8 cellular contexts compared by ENCODE assay signal in the genomic region with DNA sequence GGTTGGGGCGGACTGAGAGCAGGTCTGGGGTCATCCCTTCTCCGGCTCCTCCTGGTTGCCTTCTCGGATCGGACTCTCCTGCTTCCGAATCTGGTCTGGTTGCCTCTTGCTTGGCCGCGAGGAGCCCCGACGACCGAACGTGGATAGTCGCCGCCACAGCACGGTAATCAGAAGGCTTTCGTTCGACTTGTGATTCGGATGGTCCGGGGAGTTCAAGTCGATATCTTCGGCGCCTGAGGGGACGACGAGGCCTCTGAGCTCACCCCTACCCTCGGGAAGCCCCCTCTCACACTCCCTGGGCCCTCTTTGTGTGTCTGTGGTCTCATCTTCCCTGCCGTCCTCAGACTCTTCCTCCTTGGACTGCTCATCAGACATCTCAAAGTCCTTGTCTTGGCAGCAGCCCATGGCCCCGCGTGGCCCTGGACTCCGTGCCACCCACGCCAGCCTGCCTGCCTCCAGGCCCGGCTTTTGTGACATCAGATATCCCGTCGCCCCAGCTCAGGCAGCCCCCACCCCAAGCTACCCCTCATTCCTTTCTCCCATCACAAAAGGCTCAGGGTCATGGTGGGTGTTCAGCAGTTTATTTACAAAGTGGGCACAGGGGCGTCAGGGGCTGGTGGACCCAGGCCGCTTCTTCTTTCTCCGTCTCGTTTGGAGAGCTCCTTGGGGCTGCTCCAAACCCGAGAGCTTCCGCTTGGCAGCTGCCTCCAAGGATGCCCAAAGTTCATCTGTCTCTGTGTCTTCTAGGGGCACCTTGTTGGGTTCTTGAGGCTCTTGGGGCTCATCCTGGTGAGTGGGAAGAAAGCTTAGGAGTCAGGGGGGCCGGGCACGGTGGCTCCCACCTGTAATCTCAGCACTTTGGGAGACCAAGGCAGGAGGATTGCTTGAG. TPM values are rescaled to one million over a fixed set of nuclear protein-coding genes. Genes with fewer than 3 reads are reported as not detected.
DNase-seq lines count a peak whose midpoint lies in the region; TF ChIP-seq lines count a peak whose summit lies in the region.

A gene (minus strand): TSS at position 496 of the 889 bp plus-strand sequence.

- H3K4me3 Mint-ChIP-seq in nephron = peak within 1 kb of the TSS; percentile 91 to 93 (median 91)

- H3K36me3 Mint-ChIP-seq in nephron (ENCODE audit: low read depth) = peaks cover 31% of the 10 kb centered on the region

- peaks cover 0 to 58% of the 10 kb centered on the region in 2 experiments; a peak in 2 of 3 replicates for H3K36me3 ChIP-seq in HEK293 (ENCODE audit: control insufficient read depth in 2 of 2, insufficient read depth in 1 of 2, low read length in 2 of 2)

- peak within 1 kb of the TSS; percentile 88 for H3K27ac ChIP-seq in HEK293 (ENCODE audit: extremely low read depth, low read depth, low read length)
- H3K27ac ChIP-seq in RWPE1 = peak within 1 kb of the TSS; percentile 86
- H3K27ac ChIP-seq in epithelial cell of prostate = peak within 1 kb of the TSS; percentile 83

- TF ChIP-seq CTCF in HEK293 (tag by site-specific recombination; IDR thresholded peaks at IDR 0.05) = no peak
- no peak for TF ChIP-seq CTCF in RWPE1 (conservative IDR thresholded peaks at IDR 0.05; ENCODE audit: low read depth)
- TF ChIP-seq CTCF in nephron (IDR thresholded peaks at IDR 0.05; ENCODE audit: unreplicated experiment in 3 of 3) = no peak

- peak within 1 kb of the TSS; percentile 87 for H3K4me3 ChIP-seq in HEK293 (ENCODE audit: low read depth, low read length)

- POLR2A ChIA-PET in HEK293 (lab: Yijun Ruan, JAX) = interaction anchor here (0.5 to 5.1 kb wide), 35 partner anchors 8 to 265 kb away, joined by 3 to 93 read pairs (median 6); a partner anchor contains a TSS
- POLR2A ChIA-PET in RWPE1 (lab: Yijun Ruan, JAX; ENCODE audit: low non-redundant PET) = interaction anchor here (0.6 to 0.7 kb wide), 3 partner anchors 23 to 158 kb away, joined by 3 to 8 read pairs (median 3); no protein-coding TSS in a partner anchor

- H3K27ac Mint-ChIP-seq in nephron = peak within 1 kb of the TSS; percentile 96 to 98 (median 98)

- H3K9me3 ChIP-seq in HEK293 (ENCODE audit: control insufficient read depth, insufficient read depth, low read depth, low read length) = no peaks in the 10 kb centered on the region

- H3K9me3 Mint-ChIP-seq in nephron = no peaks in the 10 kb centered on the region

- CTCF ChIA-PET in HEK293 (lab: Yijun Ruan, JAX) = interaction anchor here (0.5 to 1.5 kb wide), 5 partner anchors 17 to 109 kb away, joined by 3 to 13 read pairs (median 4); a partner anchor contains a TSS
- CTCF ChIA-PET in RWPE1 (lab: Yijun Ruan, JAX) = interaction anchor here (1.9 kb wide), 1 partner anchor 45 kb away, joined by 8 read pairs; a partner anchor contains a TSS

- H3K4me1 Mint-ChIP-seq in nephron = peaks cover 19% of the 10 kb centered on the region

- peak; percentile 27 for DNase-seq in GM04504 (ENCODE audit: low read depth)
- DNase-seq in RWPE1 (ENCODE audit: low spot score) = no peak
- no peak for DNase-seq in epithelial cell of prostate (ENCODE audit: low read depth, low spot score)
- DNase-seq in A172 (ENCODE audit: low spot score) = no peak
- no peak for DNase-seq in HK-2 (ENCODE audit: unreplicated experiment)
- DNase-seq in retina = no peak

- no peaks in the 10 kb centered on the region for H3K27me3 Mint-ChIP-seq in nephron (ENCODE audit: low read depth)

- peaks cover 2% of the 10 kb centered on the region; the same call in 1 of the 2 replicates for H3K4me1 ChIP-seq in HEK293 (ENCODE audit: control insufficient read depth, insufficient read depth, low read length)

TF ChIP-seq in HEK293, 187 proteins besides CTCF, POLR2A, EP300 and RAD21 (continues in another document):
- TF ChIP-seq, protein P1, sequence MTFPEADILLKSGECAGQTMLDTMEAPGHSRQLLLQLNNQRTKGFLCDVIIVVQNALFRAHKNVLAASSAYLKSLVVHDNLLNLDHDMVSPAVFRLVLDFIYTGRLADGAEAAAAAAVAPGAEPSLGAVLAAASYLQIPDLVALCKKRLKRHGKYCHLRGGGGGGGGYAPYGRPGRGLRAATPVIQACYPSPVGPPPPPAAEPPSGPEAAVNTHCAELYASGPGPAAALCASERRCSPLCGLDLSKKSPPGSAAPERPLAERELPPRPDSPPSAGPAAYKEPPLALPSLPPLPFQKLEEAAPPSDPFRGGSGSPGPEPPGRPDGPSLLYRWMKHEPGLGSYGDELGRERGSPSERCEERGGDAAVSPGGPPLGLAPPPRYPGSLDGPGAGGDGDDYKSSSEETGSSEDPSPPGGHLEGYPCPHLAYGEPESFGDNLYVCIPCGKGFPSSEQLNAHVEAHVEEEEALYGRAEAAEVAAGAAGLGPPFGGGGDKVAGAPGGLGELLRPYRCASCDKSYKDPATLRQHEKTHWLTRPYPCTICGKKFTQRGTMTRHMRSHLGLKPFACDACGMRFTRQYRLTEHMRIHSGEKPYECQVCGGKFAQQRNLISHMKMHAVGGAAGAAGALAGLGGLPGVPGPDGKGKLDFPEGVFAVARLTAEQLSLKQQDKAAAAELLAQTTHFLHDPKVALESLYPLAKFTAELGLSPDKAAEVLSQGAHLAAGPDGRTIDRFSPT (tag by site-specific recombination; IDR thresholded peaks at IDR 0.05) = peak; percentile 46; the same call in 1 of the 2 replicates
- TF ChIP-seq ZNF600 (tag by site-specific recombination; IDR thresholded peaks at IDR 0.05) = no peak
- TF ChIP-seq ZNF394 (tag by site-specific recombination; IDR thresholded peaks at IDR 0.05; ENCODE audit: borderline replicate concordance) = no peak
- TF ChIP-seq, protein P2, sequence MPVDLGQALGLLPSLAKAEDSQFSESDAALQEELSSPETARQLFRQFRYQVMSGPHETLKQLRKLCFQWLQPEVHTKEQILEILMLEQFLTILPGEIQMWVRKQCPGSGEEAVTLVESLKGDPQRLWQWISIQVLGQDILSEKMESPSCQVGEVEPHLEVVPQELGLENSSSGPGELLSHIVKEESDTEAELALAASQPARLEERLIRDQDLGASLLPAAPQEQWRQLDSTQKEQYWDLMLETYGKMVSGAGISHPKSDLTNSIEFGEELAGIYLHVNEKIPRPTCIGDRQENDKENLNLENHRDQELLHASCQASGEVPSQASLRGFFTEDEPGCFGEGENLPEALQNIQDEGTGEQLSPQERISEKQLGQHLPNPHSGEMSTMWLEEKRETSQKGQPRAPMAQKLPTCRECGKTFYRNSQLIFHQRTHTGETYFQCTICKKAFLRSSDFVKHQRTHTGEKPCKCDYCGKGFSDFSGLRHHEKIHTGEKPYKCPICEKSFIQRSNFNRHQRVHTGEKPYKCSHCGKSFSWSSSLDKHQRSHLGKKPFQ (tag by site-specific recombination; IDR thresholded peaks at IDR 0.05) = no peak
- no peak for TF ChIP-seq ZNF521 (tag by site-specific recombination; IDR thresholded peaks at IDR 0.05)
- no peak for TF ChIP-seq ZEB2 (tag by site-specific recombination; IDR thresholded peaks at IDR 0.05)
- peak; percentile 97 for TF ChIP-seq ZBTB17 (tag by site-specific recombination; IDR thresholded peaks at IDR 0.05)
- TF ChIP-seq ZNF132 (tag by site-specific recombination; IDR thresholded peaks at IDR 0.05; ENCODE audit: borderline replicate concordance) = no peak
- TF ChIP-seq ZBTB48 (tag by site-specific recombination; IDR thresholded peaks at IDR 0.05) = no peak; the same call in 1 of the 2 replicates
- TF ChIP-seq, protein P3, sequence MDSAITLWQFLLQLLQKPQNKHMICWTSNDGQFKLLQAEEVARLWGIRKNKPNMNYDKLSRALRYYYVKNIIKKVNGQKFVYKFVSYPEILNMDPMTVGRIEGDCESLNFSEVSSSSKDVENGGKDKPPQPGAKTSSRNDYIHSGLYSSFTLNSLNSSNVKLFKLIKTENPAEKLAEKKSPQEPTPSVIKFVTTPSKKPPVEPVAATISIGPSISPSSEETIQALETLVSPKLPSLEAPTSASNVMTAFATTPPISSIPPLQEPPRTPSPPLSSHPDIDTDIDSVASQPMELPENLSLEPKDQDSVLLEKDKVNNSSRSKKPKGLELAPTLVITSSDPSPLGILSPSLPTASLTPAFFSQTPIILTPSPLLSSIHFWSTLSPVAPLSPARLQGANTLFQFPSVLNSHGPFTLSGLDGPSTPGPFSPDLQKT (IDR thresholded peaks at IDR 0.05; ENCODE audit: borderline replicate concordance, low read depth, low read length) = no peak
- TF ChIP-seq, protein P4, sequence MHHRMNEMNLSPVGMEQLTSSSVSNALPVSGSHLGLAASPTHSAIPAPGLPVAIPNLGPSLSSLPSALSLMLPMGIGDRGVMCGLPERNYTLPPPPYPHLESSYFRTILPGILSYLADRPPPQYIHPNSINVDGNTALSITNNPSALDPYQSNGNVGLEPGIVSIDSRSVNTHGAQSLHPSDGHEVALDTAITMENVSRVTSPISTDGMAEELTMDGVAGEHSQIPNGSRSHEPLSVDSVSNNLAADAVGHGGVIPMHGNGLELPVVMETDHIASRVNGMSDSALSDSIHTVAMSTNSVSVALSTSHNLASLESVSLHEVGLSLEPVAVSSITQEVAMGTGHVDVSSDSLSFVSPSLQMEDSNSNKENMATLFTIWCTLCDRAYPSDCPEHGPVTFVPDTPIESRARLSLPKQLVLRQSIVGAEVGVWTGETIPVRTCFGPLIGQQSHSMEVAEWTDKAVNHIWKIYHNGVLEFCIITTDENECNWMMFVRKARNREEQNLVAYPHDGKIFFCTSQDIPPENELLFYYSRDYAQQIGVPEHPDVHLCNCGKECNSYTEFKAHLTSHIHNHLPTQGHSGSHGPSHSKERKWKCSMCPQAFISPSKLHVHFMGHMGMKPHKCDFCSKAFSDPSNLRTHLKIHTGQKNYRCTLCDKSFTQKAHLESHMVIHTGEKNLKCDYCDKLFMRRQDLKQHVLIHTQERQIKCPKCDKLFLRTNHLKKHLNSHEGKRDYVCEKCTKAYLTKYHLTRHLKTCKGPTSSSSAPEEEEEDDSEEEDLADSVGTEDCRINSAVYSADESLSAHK (tag by site-specific recombination; IDR thresholded peaks at IDR 0.05) = no peak
- no peak for TF ChIP-seq ZNF175 (tag by site-specific recombination; IDR thresholded peaks at IDR 0.05)
- TF ChIP-seq ZNF184 (tag by site-specific recombination; IDR thresholded peaks at IDR 0.05) = no peak
- TF ChIP-seq ZNF214 (tag by site-specific recombination; IDR thresholded peaks at IDR 0.05; ENCODE audit: borderline replicate concordance) = no peak

RNA-seq across cellular contexts. Expression of the gene that starts here (rescaled TPM):
- total RNA-seq in A172 (2014; rRNA removed; shearing (Covaris generic)) = not detected in 2 replicates
